24 cellular contexts compared by ENCODE assay signal in genomic region chr16:86653289-86654006, GRCh38.
DNase-seq lines count a peak whose midpoint lies in the region; ATAC-seq and TF ChIP-seq lines count a peak whose summit lies in the region.
"Had no signal": no experiment of that assay in that cellular context is flagged by ENCODE, and none has a peak within 500 bp of the region (broad histone marks: within the 10 kb centered on the region; RNA-seq: fewer than 3 reads in every experiment).

No MANE protein-coding gene starts in this region.

- no peaks in the 10 kb centered on the region for H3K9me3 ChIP-seq in thoracic aorta
- H3K9me3 ChIP-seq: adrenal gland had no signal

- peak; percentile 22 for DNase-seq in HT1080 (ENCODE audit: low read depth)
- DNase-seq in cardiac fibroblast (ENCODE audit: low read depth in 2 of 2) = peak; percentile 51 to 72
- no peak for DNase-seq in left ventricle myocardium superior
- DNase-seq in thoracic aorta (ENCODE audit: low spot score) = no peak
- DNase-seq in NCI-H2029 (lab: John Stamatoyannopoulos, UW) = no peak
- DNase-seq: activated CD4-positive, CD25-positive, alpha-beta regulatory T cell treated with anti-CD3 and anti-CD28 coated beads, Interleukin-2, amount 50 U/mL, for 72 hours; activated CD8-positive, alpha-beta T cell treated with anti-CD3 and anti-CD28 coated beads, Interleukin-2, amount 10 ng/mL, durations not matched to agents 7 days and 5 days; activated T-cell treated with anti-CD3 and anti-CD28 coated beads, Interleukin-2, amount 50 U/mL, for 1 hour; adrenal gland; AML-193; CD8-positive, alpha-beta memory T cell; GF-D8; Karpas-422; naive thymus-derived CD8-positive, alpha-beta T cell; NCI-H1092 treated with DMSO at 0.1 percent for 48 hours; NCI-H2029 treated with DMSO at 0.1 percent for 48 hours; NCI-H345; NCI-H774; SHP77; substantia nigra; T-cell had no signal

- intact Hi-C loops in left ventricle myocardium superior (cut with micrococcal nuclease) = no loop called here

- TF ChIP-seq CTCF in cardiac fibroblast (IDR thresholded peaks at IDR 0.05; ENCODE audit: low read depth, low read length) (no peak), thoracic aorta (IDR thresholded peaks at IDR 0.05) (no peak)

- H3K4me1 ChIP-seq in thoracic aorta (ENCODE audit: control insufficient read depth in 1 of 2, low read depth in 2 of 2) = peaks cover 0 to 26% of the 10 kb centered on the region in 2 donors
- H3K4me1 ChIP-seq: adrenal gland had no signal

- no peak overlapping the region for H3K4me3 ChIP-seq in cardiac fibroblast (replicated peaks in 1 of 2; ENCODE audit: low read depth in 2 of 2, low read length in 2 of 2)
- no peak overlapping the region for H3K4me3 ChIP-seq in thoracic aorta
- H3K4me3 ChIP-seq: adrenal gland had no signal

- peak overlapping the region in 1 of 2 donors; percentile 66 for H3K27ac ChIP-seq in thoracic aorta
- H3K27ac ChIP-seq: adrenal gland, epithelial cell of prostate had no signal

- no peaks in the 10 kb centered on the region for H3K27me3 ChIP-seq in thoracic aorta (replicated peaks; ENCODE audit: insufficient read depth)
- H3K27me3 ChIP-seq: adrenal gland had no signal

- ATAC-seq in left ventricle myocardium superior (peak; percentile 83), thoracic aorta (ENCODE audit: insufficient number of reproducible peaks, low FRiP score, low read depth) (peak; percentile 66), esophagus mucosa (no peak), HG02981 (IDR thresholded peaks at IDR 0.05; ENCODE audit: unreplicated experiment) (no peak)
- ATAC-seq: activated CD8-positive, alpha-beta T cell treated with anti-CD3 and anti-CD28 coated beads, Interleukin-2, amount 10 ng/mL, durations not matched to agents 7 days and 5 days; naive thymus-derived CD8-positive, alpha-beta T cell; T-cell had no signal

- no peaks in the 10 kb centered on the region for H3K36me3 ChIP-seq in thoracic aorta
- H3K36me3 ChIP-seq: adrenal gland had no signal

Comparison
In these comparisons a context has a peak if more than half of its experiments do, and no peak if none do; other contexts are left out.
1. DNase-seq: peak in HT1080 (single experiment) and cardiac fibroblast (2 of 2); none in left ventricle myocardium superior (single experiment), thoracic aorta (single experiment) and NCI-H2029 (single experiment).
2. ATAC-seq: peak in left ventricle myocardium superior (single experiment) and thoracic aorta (single experiment); none in esophagus mucosa (single experiment) and HG02981 (single experiment).